ENCODE assay signal across 20 cellular contexts in the genomic region with DNA sequence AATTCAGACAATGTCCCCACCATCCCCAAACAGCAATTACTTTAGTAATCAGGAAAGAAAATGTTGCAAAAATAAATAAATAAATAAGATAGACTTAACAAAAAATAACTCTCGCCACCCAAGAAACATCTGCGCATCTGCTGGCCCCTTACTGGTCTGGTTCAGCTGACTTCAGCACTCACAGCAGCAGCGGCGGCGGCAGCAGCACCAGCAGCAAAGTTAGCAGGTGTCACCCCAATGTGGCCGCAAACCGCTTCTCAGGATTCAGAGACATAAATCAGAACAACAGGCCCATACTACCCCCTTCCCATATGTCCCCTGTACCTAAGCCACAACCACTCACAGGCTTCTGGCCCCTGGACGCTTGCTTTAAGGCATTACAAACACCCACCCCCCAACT.
"Had no signal": no experiment of that assay in that cellular context is flagged by ENCODE, and none has a peak within 500 bp of the region (broad histone marks: within the 10 kb centered on the region; RNA-seq: fewer than 3 reads in every experiment).

No MANE protein-coding gene starts in this region.

- H3K27ac ChIP-seq: Peyer's patch had no signal

- H3K4me3 ChIP-seq: K562, Peyer's patch had no signal

- H3K4me3 Mint-ChIP-seq: activated naive CD8-positive, alpha-beta T cell; activated T-cell treated with anti-CD3 and anti-CD28 coated beads, Interleukin-2, amount 50 U/mL, for 4 hours; T-helper 17 cell; WTC11 had no signal

- H3K27me3 ChIP-seq: Peyer's patch had no signal

- H3K4me1 Mint-ChIP-seq: T-helper 17 cell had no signal

- H3K36me3 Mint-ChIP-seq: activated naive CD8-positive, alpha-beta T cell; WTC11 had no signal

- DNase-seq: activated CD4-positive, alpha-beta T cell treated with anti-CD3 and anti-CD28 coated beads for 48 hours; activated CD4-positive, alpha-beta T cell treated with anti-CD3 and anti-CD28 coated beads, Interleukin-2, amount 50 U/mL, for 48 hours; activated CD4-positive, CD25-positive, alpha-beta regulatory T cell treated with anti-CD3 and anti-CD28 coated beads, Interleukin-2, amount 50 U/mL, for 72 hours; activated CD8-positive, alpha-beta memory T cell treated with anti-CD3 and anti-CD28 coated beads for 24 hours; activated effector memory CD4-positive, alpha-beta T cell treated with anti-CD3 and anti-CD28 coated beads, Interleukin-2, amount 50 U/mL, for 16 hours; activated naive CD4-positive, alpha-beta T cell treated with Interleukin-2 at 50 U/mL for 16 hours; activated T-cell treated with anti-CD3 and anti-CD28 coated beads, Interleukin-2, amount 50 U/mL, for 4 hours; Kasumi-1; NCI-H1417 treated with DMSO at 0.1 percent for 48 hours; NCI-H1694 treated with DMSO at 0.1 percent for 48 hours; NCI-H2029 treated with DMSO at 0.1 percent for 48 hours; NCI-H510A treated with DMSO at 0.1 percent for 48 hours; NCI-H69; Peyer's patch; SHP77 treated with DMSO at 0.1 percent for 48 hours; T-helper 17 cell; T-helper 9 cell had no signal

- ATAC-seq: activated T-cell treated with anti-CD3 and anti-CD28 coated beads, Interleukin-2, amount 50 U/mL, for 4 hours; K562; T-helper 17 cell; WTC11 had no signal

- H3K27ac Mint-ChIP-seq: activated naive CD8-positive, alpha-beta T cell; T-helper 17 cell; WTC11 had no signal

- H3K36me3 ChIP-seq: Peyer's patch had no signal

- H3K9me3 Mint-ChIP-seq: activated T-cell treated with anti-CD3 and anti-CD28 coated beads, Interleukin-2, amount 50 U/mL, for 4 hours; WTC11 had no signal

- H3K9me3 ChIP-seq: Peyer's patch had no signal

- H3K27me3 Mint-ChIP-seq: activated naive CD8-positive, alpha-beta T cell; T-helper 17 cell had no signal
